14 cellular contexts compared by ENCODE assay signal in genomic region chr3:72086051-72086711, GRCh38.
DNase-seq lines count a peak whose midpoint lies in the region; ATAC-seq, FAIRE-seq and TF ChIP-seq lines count a peak whose summit lies in the region.
"Had no signal": no experiment of that assay in that cellular context is flagged by ENCODE, and none has a peak within 500 bp of the region (broad histone marks: within the 10 kb centered on the region; RNA-seq: fewer than 3 reads in every experiment).

No MANE protein-coding gene starts in this region.

- H3K9me2 ChIP-seq in DOHH2 (replicated peaks; ENCODE audit: control insufficient read depth, low read length) (no peaks in the 10 kb centered on the region), PC-9 (ENCODE audit: insufficient read depth) (no peaks in the 10 kb centered on the region)

- H3K4me3 ChIP-seq in DOHH2 (ENCODE audit: low read length) (peak overlapping the region; percentile 57), NB4 (ENCODE audit: low read depth, low read length) (no peak overlapping the region), K562 (0 out of 2 replicates have a peak overlapping the region, but pooled peaks have one; percentile 7), lung (no peak overlapping the region), PC-9 (no peak overlapping the region)
- H3K4me3 ChIP-seq: SJSA1 had no signal

- CTCF ChIA-PET in K562 (lab: Yijun Ruan, JAX; ENCODE audit: low intra/inter-chr PET ratio) (no interaction called here), PC-9 (lab: Charles Lee) (no interaction called here)

- TF ChIP-seq POLR2A in NB4 (IDR thresholded peaks at IDR 0.05; ENCODE audit: extremely low read depth, insufficient read length) (no peak), K562 (conservative IDR thresholded peaks at IDR 0.05) (no peak)

- H3K4me2 ChIP-seq in DOHH2 (ENCODE audit: low read length) = peak overlapping the region; percentile 85
- H3K4me2 ChIP-seq in K562 (ENCODE audit: insufficient read depth, low read length) = peak overlapping the region; percentile 68
- no peak overlapping the region for H3K4me2 ChIP-seq in PC-9

- H3F3A ChIP-seq in DOHH2 (ENCODE audit: control insufficient read depth, insufficient read depth) = peaks cover 46% of the 10 kb centered on the region
- no peaks in the 10 kb centered on the region for H3F3A ChIP-seq in PC-9 (ENCODE audit: insufficient read depth, low read depth)

- peak; percentile 97 for TF ChIP-seq EP300 in K562 (IDR thresholded peaks at IDR 0.05; ENCODE audit: low read length)

- H3K36me3 ChIP-seq in DOHH2 (ENCODE audit: control insufficient read depth, low read length) = peaks cover 80% of the 10 kb centered on the region
- no peaks in the 10 kb centered on the region for H3K36me3 ChIP-seq in K562 (ENCODE audit: control insufficient read depth, insufficient read depth, low read length)
- H3K36me3 ChIP-seq in lung (ENCODE audit: control insufficient read depth in 2 of 2, insufficient read depth in 2 of 2, low read length in 2 of 2) = no peaks in the 10 kb centered on the region
- no peaks in the 10 kb centered on the region for H3K36me3 ChIP-seq in PC-9 (ENCODE audit: low read depth)
- H3K36me3 ChIP-seq: SJSA1 had no signal

- peak overlapping the region in 1 of 2 experiments; percentile 60; a peak in 1 of 4 replicates for H3K9ac ChIP-seq in K562 (ENCODE audit: insufficient read depth in 1 of 2, low read depth in 2 of 2, low read length in 2 of 2)

- POLR2A ChIA-PET in K562 (lab: Yijun Ruan, JAX) (interaction anchor here (0.6 to 1.5 kb wide), 7 partner anchors 9 to 180 kb away, joined by 3 to 6 read pairs (median 3); no protein-coding TSS in a partner anchor), PC-9 (lab: Charles Lee; ENCODE audit: unreplicated experiment) (no interaction called here)

- H3K27ac ChIP-seq in DOHH2 (ENCODE audit: low read depth, low read length) (peak overlapping the region; percentile 99), K562 (ENCODE audit: extremely low read depth, low read depth, low read length) (peak overlapping the region; percentile 69; the same call in 2 of the 3 replicates), lung (ENCODE audit: low read depth in 1 of 2, low read length in 1 of 2) (no peak overlapping the region), PC-9 (no peak overlapping the region)
- H3K27ac ChIP-seq: SJSA1 had no signal

- H2AFZ ChIP-seq in K562 (ENCODE audit: low read depth, low read length) (peak overlapping the region; percentile 63), PC-9 (no peak overlapping the region)

- ATAC-seq in K562 = peak; percentile 91
- ATAC-seq in lung (ENCODE audit: insufficient read depth, low FRiP score) = peak; percentile 46
- ATAC-seq in HG03565 (IDR thresholded peaks at IDR 0.05; ENCODE audit: unreplicated experiment) = no peak
- ATAC-seq: stimulated activated effector memory CD8-positive, alpha-beta T cell treated with anti-CD3 and anti-CD28 coated beads, Interleukin-12 subunit alpha, Interleukin-12 subunit beta, amount 100 ng/mL, for 72 hours had no signal

- no peaks in the 10 kb centered on the region for H3K9me1 ChIP-seq in K562 (ENCODE audit: control insufficient read depth, insufficient read depth, low read length)

- TF ChIP-seq RAD21 in K562 (CRISPR knock-in tag; conservative IDR thresholded peaks at IDR 0.05 in 1 of 2, IDR thresholded peaks at IDR 0.05 in 1 of 2) = peak; percentile 33 to 53

- 0% methylated on average over 5 of the region's 5 CpGs for WGBS in K562 (ENCODE audit: insufficient coverage, low coverage, missing lambda C conversion rate)
- WGBS in lung, 2 donors = 58 to 65% methylated on average over 5 of the region's 5 CpGs

- H3K27me3 ChIP-seq in DOHH2 (ENCODE audit: control insufficient read depth, low read length) = no peaks in the 10 kb centered on the region
- H3K27me3 ChIP-seq in K562 (ENCODE audit: control insufficient read depth in 2 of 2, insufficient read depth in 2 of 2, low read length in 2 of 2) = no peaks in the 10 kb centered on the region
- H3K27me3 ChIP-seq in lung (ENCODE audit: control insufficient read depth, insufficient read depth) = no peaks in the 10 kb centered on the region
- H3K27me3 ChIP-seq in PC-9 (ENCODE audit: insufficient read depth, low read depth) = no peaks in the 10 kb centered on the region
- H3K27me3 ChIP-seq: SJSA1 had no signal

- DNase-seq in NB4 (ENCODE audit: low read depth) (peak; percentile 93), K562 (ENCODE audit: extremely low read depth in 1 of 4, low spot score in 3 of 4) (peak; percentile 64 to 92 (median 78)), lung (ENCODE audit: low spot score) (no peak), NCI-H82 treated with DMSO at 0.1 percent for 48 hours (lab: John Stamatoyannopoulos, UW; ENCODE audit: unreplicated experiment) (no peak), PC-9 (no peak), amniotic stem cell (lab: John Stamatoyannopoulos, UW) (no peak)
- DNase-seq: activated CD4-positive, alpha-beta T cell treated with anti-CD3 and anti-CD28 coated beads for 48 hours; CD4-positive, alpha-beta T cell; NCI-H345; stimulated activated CD4-positive, alpha-beta T cell treated with anti-CD3 and anti-CD28 coated beads, Interleukin-1b, Interleukin-23, amount 100 ng/mL, for 48 hours had no signal

- H3K9me3 ChIP-seq in DOHH2 (ENCODE audit: control insufficient read depth, insufficient read depth, low read length) = no peaks in the 10 kb centered on the region
- H3K9me3 ChIP-seq in K562 (replicated peaks; ENCODE audit: control insufficient read depth, insufficient read depth, low read depth, low read length) = no peaks in the 10 kb centered on the region
- H3K9me3 ChIP-seq in lung (ENCODE audit: control insufficient read depth in 2 of 2, insufficient read depth in 1 of 2, low read length in 1 of 2) = peaks cover 0 to 4% of the 10 kb centered on the region in 2 donors
- no peaks in the 10 kb centered on the region for H3K9me3 ChIP-seq in PC-9 (ENCODE audit: insufficient read depth, low read depth)
- H3K9me3 ChIP-seq: SJSA1 had no signal

- BruUV-seq in K562 (replicated peaks; lab: Mats Ljungman, UMichigan) (no TSS peak), PC-9 (replicated peaks; lab: Mats Ljungman, UMichigan) (no TSS peak)

- TF ChIP-seq CTCF in DOHH2 (IDR thresholded peaks at IDR 0.05; ENCODE audit: low read depth, low read length, poor library complexity, severe bottlenecking) (no peak), NB4 (IDR thresholded peaks at IDR 0.05; ENCODE audit: low read depth, low read length) (no peak), K562 (IDR thresholded peaks at IDR 0.05 in 2 of 3, conservative IDR thresholded peaks at IDR 0.05 in 1 of 3; ENCODE audit: insufficient read depth in 2 of 3, low read depth in 1 of 3, low read length in 3 of 3) (peak in 1 of 3 experiments; percentile 23; a peak in 1 of 6 replicates), lung (IDR thresholded peaks at IDR 0.05; ENCODE audit: control extremely low read depth, extremely low read depth) (no peak), PC-9 (conservative IDR thresholded peaks at IDR 0.05) (no peak)

- intact Hi-C loops in K562 (cut with micrococcal nuclease) (loop anchor here (2.0 to 10.0 kb wide), 5 partner anchors 59 to 181 kb away; no protein-coding TSS in a partner anchor), PC-9 (cut with micrococcal nuclease; ENCODE audit: unreplicated experiment) (no loop called here)

- peaks cover 100% of the 10 kb centered on the region for H3K4me1 ChIP-seq in DOHH2 (ENCODE audit: control insufficient read depth, low read length)
- peaks cover 36 to 44% of the 10 kb centered on the region in 2 experiments for H3K4me1 ChIP-seq in K562 (replicated peaks in 1 of 2; ENCODE audit: control insufficient read depth in 2 of 2, insufficient read depth in 2 of 2, low read length in 2 of 2)
- H3K4me1 ChIP-seq in lung (ENCODE audit: control insufficient read depth in 2 of 2, insufficient read depth in 2 of 2, low read length in 2 of 2) = peaks cover 0 to 1% of the 10 kb centered on the region in 2 donors
- H3K4me1 ChIP-seq in PC-9 (replicated peaks; ENCODE audit: insufficient read depth) = no peaks in the 10 kb centered on the region
- H3K4me1 ChIP-seq: SJSA1 had no signal

- in situ Hi-C loops in K562 (cut with MboI) = loop anchor here (5.0 kb wide), 1 partner anchor 176 kb away; no protein-coding TSS in a partner anchor

- H4K20me1 ChIP-seq in DOHH2 (ENCODE audit: control insufficient read depth, insufficient read depth, low read depth, low read length) (no peaks in the 10 kb centered on the region), K562 (replicated peaks; ENCODE audit: control insufficient read depth, insufficient read depth, low read length) (no peaks in the 10 kb centered on the region), PC-9 (ENCODE audit: insufficient read depth) (no peaks in the 10 kb centered on the region)

- peak; percentile 95 for FAIRE-seq in K562 (lab: Jason Lieb, UNC)

- H3K79me2 ChIP-seq in DOHH2 (ENCODE audit: control insufficient read depth, low read length) = peaks cover 85% of the 10 kb centered on the region
- H3K79me2 ChIP-seq in K562 (ENCODE audit: control insufficient read depth, insufficient read depth, low read length) = no peaks in the 10 kb centered on the region
- H3K79me2 ChIP-seq in PC-9 (ENCODE audit: low read depth) = no peaks in the 10 kb centered on the region

TF ChIP-seq in K562, 482 proteins besides CTCF, POLR2A, EP300 and RAD21 (continues in another document):
- TF ChIP-seq CREB1 (IDR thresholded peaks at IDR 0.05) (peak; percentile 55), CREB1 (CRISPR knock-in tag; IDR thresholded peaks at IDR 0.05) (no peak), ZNF551 (CRISPR knock-in tag; IDR thresholded peaks at IDR 0.05) (no peak), ZBED1 (IDR thresholded peaks at IDR 0.05) (no peak; the same call in 1 of the 2 replicates), MLX (CRISPR knock-in tag; conservative IDR thresholded peaks at IDR 0.05) (no peak), WHSC1 (IDR thresholded peaks at IDR 0.05; ENCODE audit: low read length) (no peak), GTF2B (IDR thresholded peaks at IDR 0.05; ENCODE audit: extremely low read depth, insufficient read length) (no peak), NR3C1 (CRISPR knock-in tag; IDR thresholded peaks at IDR 0.05) (no peak), ZNF75A (CRISPR knock-in tag; IDR thresholded peaks at IDR 0.05) (no peak)

Comparison
In these comparisons a context has a peak if more than half of its experiments do, and no peak if none do; other contexts are left out.
1. H3K27ac ChIP-seq: peak in DOHH2 (single experiment) and K562 (single experiment); none in lung (0 of 2) and PC-9 (single experiment).
2. H3K4me3 ChIP-seq: peak in DOHH2 (single experiment) and K562 (single experiment); none in NB4 (single experiment), lung (single experiment) and PC-9 (single experiment).
3. DNase-seq: peak in NB4 (single experiment) and K562 (4 of 4); none in lung (single experiment), NCI-H82 treated with DMSO at 0.1 percent for 48 hours (single experiment), PC-9 (0 of 2) and amniotic stem cell (single experiment).